Comparison of ENCODE assay signal across 1 cellular context in genomic region chr1:28505406-28506187, GRCh38.
TF ChIP-seq lines count a peak whose summit lies in the region.

TSS of gene RCC1 (plus strand) at chr1:28506043. CDS start at chr1:28529867, 23,824 bp downstream.

TF ChIP-seq in WTC11, 78 proteins besides CTCF, POLR2A, EP300 and RAD21 (continued from another document):
- TF ChIP-seq ZBTB21 (CRISPR knock-in tag; IDR thresholded peaks at IDR 0.05; ENCODE audit: borderline replicate concordance) (no peak), JAZF1 (CRISPR knock-in tag; IDR thresholded peaks at IDR 0.05) (0 out of 2 replicates have a peak, but pooled peaks have one; percentile 69), AR (CRISPR knock-in tag; IDR thresholded peaks at IDR 0.05) (no peak), PRDM15 (CRISPR knock-in tag; IDR thresholded peaks at IDR 0.05) (no peak), FOXK1 (CRISPR knock-in tag; IDR thresholded peaks at IDR 0.05) (no peak), NR3C1 (CRISPR knock-in tag; conservative IDR thresholded peaks at IDR 0.05; ENCODE audit: low read depth) (no peak), E2F1 (CRISPR knock-in tag; IDR thresholded peaks at IDR 0.05) (no peak), HMGXB4 (CRISPR knock-in tag; IDR thresholded peaks at IDR 0.05) (peak; percentile 53), ELF4 (CRISPR knock-in tag; IDR thresholded peaks at IDR 0.05; ENCODE audit: low read depth) (no peak), SP1 (CRISPR knock-in tag; conservative IDR thresholded peaks at IDR 0.05) (peak; percentile 59; the same call in 1 of the 2 replicates), ZBTB43 (CRISPR knock-in tag; IDR thresholded peaks at IDR 0.05) (0 out of 2 replicates have a peak, but pooled peaks have one; percentile 18), NFATC4 (CRISPR knock-in tag; IDR thresholded peaks at IDR 0.05) (no peak), FOXP1 (CRISPR knock-in tag; IDR thresholded peaks at IDR 0.05; ENCODE audit: borderline replicate concordance) (no peak), MXD4 (CRISPR knock-in tag; IDR thresholded peaks at IDR 0.05; ENCODE audit: borderline replicate concordance) (no peak), ESRRA (CRISPR knock-in tag; IDR thresholded peaks at IDR 0.05; ENCODE audit: borderline replicate concordance) (0 out of 2 replicates have a peak, but pooled peaks have one; percentile 7), TEAD4 (CRISPR knock-in tag; IDR thresholded peaks at IDR 0.05) (no peak), TEAD1 (CRISPR knock-in tag; IDR thresholded peaks at IDR 0.05) (peak; percentile 21; the same call in 1 of the 2 replicates), FOXJ3 (CRISPR knock-in tag; IDR thresholded peaks at IDR 0.05; ENCODE audit: borderline replicate concordance) (no peak), ZNF532 (CRISPR knock-in tag; IDR thresholded peaks at IDR 0.05; ENCODE audit: borderline replicate concordance) (no peak; the same call in 1 of the 2 replicates), KAT7 (CRISPR knock-in tag; IDR thresholded peaks at IDR 0.05; ENCODE audit: borderline replicate concordance) (0 out of 2 replicates have a peak, but pooled peaks have one; percentile 25), MYBL2 (CRISPR knock-in tag; IDR thresholded peaks at IDR 0.05) (peak; percentile 62; the same call in 1 of the 2 replicates), ZNF263 (CRISPR knock-in tag; IDR thresholded peaks at IDR 0.05; ENCODE audit: low read depth) (no peak), AFF4 (CRISPR knock-in tag; IDR thresholded peaks at IDR 0.05; ENCODE audit: borderline replicate concordance) (no peak; the same call in 1 of the 2 replicates), ERG (CRISPR knock-in tag; IDR thresholded peaks at IDR 0.05) (no peak)
